ENCODE assay signal across 8 cellular contexts in the genomic region with DNA sequence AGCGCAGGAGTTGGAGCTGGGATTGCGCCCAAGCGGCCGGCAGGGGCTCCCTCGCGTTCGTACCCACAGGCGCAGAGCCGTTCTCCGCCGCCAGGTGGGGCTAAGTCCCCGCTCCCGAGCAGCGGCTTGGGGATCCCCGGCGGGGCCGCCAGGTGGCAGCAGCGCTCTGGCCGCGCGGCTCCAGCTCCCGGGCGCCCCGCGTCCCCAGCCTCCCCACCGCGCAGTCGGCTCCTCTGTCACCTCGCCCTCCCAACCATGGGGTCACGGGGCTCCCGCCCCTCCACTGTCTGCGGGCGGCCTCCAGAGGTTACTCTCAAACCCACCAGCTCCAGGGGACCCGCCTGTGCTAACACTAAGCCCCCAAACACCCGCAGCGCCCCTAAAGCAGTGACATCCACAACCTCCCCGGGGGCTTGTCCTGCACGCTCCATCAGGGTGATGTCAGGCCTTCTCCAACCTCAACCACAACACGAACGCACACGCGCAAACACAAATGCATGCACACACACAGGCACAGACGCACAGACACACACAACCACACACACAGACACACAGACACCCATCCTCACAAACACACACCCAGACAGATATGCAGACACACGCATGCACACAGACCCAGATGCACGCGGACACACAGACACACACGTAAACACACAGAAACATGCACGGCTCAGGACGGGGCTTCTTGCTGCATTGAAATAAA. TPM values are rescaled to one million over a fixed set of nuclear protein-coding genes. Genes with fewer than 3 reads are reported as not detected.
DNase-seq lines count a peak whose midpoint lies in the region; TF ChIP-seq lines count a peak whose summit lies in the region.

No MANE protein-coding gene starts in this region.

- no peak overlapping the region for H3K4me3 ChIP-seq in CD8-positive, alpha-beta memory T cell (ENCODE audit: low read length)
- H3K4me3 ChIP-seq in HUES64 (ENCODE audit: low read length) (peak overlapping the region; percentile 25; the same call in 1 of the 2 replicates), fibroblast of mammary gland (ENCODE audit: control insufficient read depth, low read depth, low read length) (no peak overlapping the region), neural cell (ENCODE audit: low read length) (peak overlapping the region; percentile 55), subcutaneous abdominal adipose tissue (ENCODE audit: low read depth in 1 of 5, low read length in 5 of 5) (peak overlapping the region in 4 of 5 donors; percentile 10 to 29 (median 21))

- H3K9ac ChIP-seq in HUES64 (ENCODE audit: low read depth, low read length) (no peak overlapping the region), neural cell (ENCODE audit: low read length) (peak overlapping the region; percentile 38), subcutaneous abdominal adipose tissue (ENCODE audit: low read length in 5 of 5) (no peak overlapping the region)

- CTCF ChIA-PET in CD8-positive, alpha-beta memory T cell (lab: Charles Lee), result interaction anchor here (0.7 to 2.1 kb wide), 25 partner anchors 9 to 648 kb away, joined by 3 to 17 read pairs (median 3); no protein-coding TSS in a partner anchor

- no peaks in the 10 kb centered on the region for H3K9me3 ChIP-seq in CD8-positive, alpha-beta memory T cell (ENCODE audit: low read length)
- H3K9me3 ChIP-seq in HUES64 (ENCODE audit: insufficient read depth, low read depth, low read length), result no peaks in the 10 kb centered on the region
- H3K9me3 ChIP-seq in neural cell (ENCODE audit: low read length), result no peaks in the 10 kb centered on the region
- H3K9me3 ChIP-seq in subcutaneous abdominal adipose tissue (ENCODE audit: control insufficient read depth in 5 of 5, low read length in 5 of 5), result no peaks in the 10 kb centered on the region

- peaks cover 5% of the 10 kb centered on the region for H3K4me1 ChIP-seq in CD8-positive, alpha-beta memory T cell (ENCODE audit: insufficient read depth, low read length)
- H3K4me1 ChIP-seq in HUES64 (ENCODE audit: insufficient read depth, low read length), result peaks cover 3% of the 10 kb centered on the region; the same call in 1 of the 2 replicates
- peaks cover 0 to 25% (median 20%) of the 10 kb centered on the region in 5 donors for H3K4me1 ChIP-seq in subcutaneous abdominal adipose tissue (ENCODE audit: control insufficient read depth in 5 of 5, insufficient read depth in 5 of 5, low read length in 5 of 5)

- H3K4me2 ChIP-seq in neural cell (ENCODE audit: low read length), result no peak overlapping the region

- peaks cover 0 to 3% (median 0%) of the 10 kb centered on the region in 5 donors for H3K9me3 Mint-ChIP-seq in CD8-positive, alpha-beta memory T cell

- TF ChIP-seq CTCF in GM20000 (IDR thresholded peaks at IDR 0.05; ENCODE audit: extremely low read depth, missing control alignments) (peak; percentile 100), fibroblast of mammary gland (conservative IDR thresholded peaks at IDR 0.05; ENCODE audit: control insufficient read depth, insufficient read depth, low read depth, low read length) (peak; percentile 90), neural cell (IDR thresholded peaks at IDR 0.05; ENCODE audit: poor library complexity, severe bottlenecking) (peak; percentile 100)

- H2AFZ ChIP-seq in neural cell (ENCODE audit: low read depth, low read length), result no peak overlapping the region

- peak overlapping the region in 4 of 7 donors; percentile 11 to 66 (median 56) for H3K4me3 Mint-ChIP-seq in CD8-positive, alpha-beta memory T cell

- peak; percentile 100 for TF ChIP-seq RAD21 in neural cell (conservative IDR thresholded peaks at IDR 0.05)

- H3K27ac ChIP-seq in CD8-positive, alpha-beta memory T cell (ENCODE audit: low read depth, low read length), result no peak overlapping the region
- no peak overlapping the region for H3K27ac ChIP-seq in HUES64 (ENCODE audit: low read depth, low read length)
- no peak overlapping the region for H3K27ac ChIP-seq in neural cell (ENCODE audit: low read length)
- H3K27ac ChIP-seq in subcutaneous abdominal adipose tissue (ENCODE audit: low read depth, low read length), result no peak overlapping the region

- no peaks in the 10 kb centered on the region for H3K36me3 Mint-ChIP-seq in CD8-positive, alpha-beta memory T cell

- peak overlapping the region in 1 of 8 donors; percentile 1 for H3K27ac Mint-ChIP-seq in CD8-positive, alpha-beta memory T cell

- peaks cover 5 to 12% (median 11%) of the 10 kb centered on the region in 3 donors for H3K4me1 Mint-ChIP-seq in CD8-positive, alpha-beta memory T cell

- POLR2A ChIA-PET in CD8-positive, alpha-beta memory T cell (lab: Charles Lee), result no interaction called here

- peak; percentile 70 to 82 (median 77) for DNase-seq in CD8-positive, alpha-beta memory T cell
- peak; percentile 98 for DNase-seq in GM20000 (ENCODE audit: low spot score)
- peak; percentile 91 to 93 for DNase-seq in activated T-cell treated with anti-CD3 and anti-CD28 coated beads, Interleukin-2, amount 50 U/mL, for 48 hours
- DNase-seq in fibroblast of mammary gland (ENCODE audit: low read depth), result peak; percentile 66

- peaks cover 21 to 39% of the 10 kb centered on the region in 2 donors for H3K27me3 Mint-ChIP-seq in CD8-positive, alpha-beta memory T cell

- H3F3A ChIP-seq in neural cell (ENCODE audit: insufficient read depth, low read length, poor library complexity, severe bottlenecking), result no peaks in the 10 kb centered on the region

- no peaks in the 10 kb centered on the region for H3K79me2 ChIP-seq in neural cell (replicated peaks; ENCODE audit: insufficient read depth, low read length)

- WGBS in HUES64, result 30% methylated on average over 49 of the region's 49 CpGs

- H4K20me1 ChIP-seq in neural cell (ENCODE audit: insufficient read depth), result no peaks in the 10 kb centered on the region

- no peaks in the 10 kb centered on the region for H3K9me2 ChIP-seq in neural cell (ENCODE audit: insufficient read depth, low read length)

- peak; percentile 42 for TF ChIP-seq EP300 in neural cell (conservative IDR thresholded peaks at IDR 0.05; ENCODE audit: poor library complexity, severe bottlenecking)

- H3K27me3 ChIP-seq in CD8-positive, alpha-beta memory T cell (ENCODE audit: insufficient read depth, low read length, poor library complexity, severe bottlenecking), result peaks cover 5% of the 10 kb centered on the region
- peaks cover 6% of the 10 kb centered on the region; the same call in 1 of the 2 replicates for H3K27me3 ChIP-seq in HUES64 (ENCODE audit: insufficient read depth, low read length)
- no peaks in the 10 kb centered on the region for H3K27me3 ChIP-seq in neural cell (ENCODE audit: insufficient read depth, low read depth, low read length)
- H3K27me3 ChIP-seq in subcutaneous abdominal adipose tissue (ENCODE audit: control insufficient read depth in 5 of 5, insufficient read depth in 4 of 5, low read length in 5 of 5), result peaks cover 27 to 47% (median 30%) of the 10 kb centered on the region in 5 donors

- H3K36me3 ChIP-seq in CD8-positive, alpha-beta memory T cell (ENCODE audit: insufficient read depth, low read length), result no peaks in the 10 kb centered on the region
- H3K36me3 ChIP-seq in HUES64 (ENCODE audit: insufficient read depth, low read length), result no peaks in the 10 kb centered on the region
- H3K36me3 ChIP-seq in neural cell (ENCODE audit: insufficient read depth, low read length), result no peaks in the 10 kb centered on the region
- H3K36me3 ChIP-seq in subcutaneous abdominal adipose tissue (ENCODE audit: control insufficient read depth in 5 of 5, insufficient read depth in 5 of 5, low read length in 5 of 5), result no peaks in the 10 kb centered on the region

TF ChIP-seq in PFSK-1, 5 proteins besides CTCF, POLR2A, EP300 and RAD21:
- TF ChIP-seq POLR2AphosphoS5 (IDR thresholded peaks at IDR 0.05; ENCODE audit: low read depth, low read length) (no peak), FOXP2 (optimal IDR thresholded peaks at IDR 0.05; ENCODE audit: borderline replicate concordance, extremely low read depth, extremely low read length, insufficient read depth) (peak; percentile 44)
TF ChIP-seq in PFSK-1: peak in this region for 1.

TF ChIP-seq in neural cell, 6 proteins besides CTCF, POLR2A, EP300 and RAD21:
- TF ChIP-seq, protein P1, sequence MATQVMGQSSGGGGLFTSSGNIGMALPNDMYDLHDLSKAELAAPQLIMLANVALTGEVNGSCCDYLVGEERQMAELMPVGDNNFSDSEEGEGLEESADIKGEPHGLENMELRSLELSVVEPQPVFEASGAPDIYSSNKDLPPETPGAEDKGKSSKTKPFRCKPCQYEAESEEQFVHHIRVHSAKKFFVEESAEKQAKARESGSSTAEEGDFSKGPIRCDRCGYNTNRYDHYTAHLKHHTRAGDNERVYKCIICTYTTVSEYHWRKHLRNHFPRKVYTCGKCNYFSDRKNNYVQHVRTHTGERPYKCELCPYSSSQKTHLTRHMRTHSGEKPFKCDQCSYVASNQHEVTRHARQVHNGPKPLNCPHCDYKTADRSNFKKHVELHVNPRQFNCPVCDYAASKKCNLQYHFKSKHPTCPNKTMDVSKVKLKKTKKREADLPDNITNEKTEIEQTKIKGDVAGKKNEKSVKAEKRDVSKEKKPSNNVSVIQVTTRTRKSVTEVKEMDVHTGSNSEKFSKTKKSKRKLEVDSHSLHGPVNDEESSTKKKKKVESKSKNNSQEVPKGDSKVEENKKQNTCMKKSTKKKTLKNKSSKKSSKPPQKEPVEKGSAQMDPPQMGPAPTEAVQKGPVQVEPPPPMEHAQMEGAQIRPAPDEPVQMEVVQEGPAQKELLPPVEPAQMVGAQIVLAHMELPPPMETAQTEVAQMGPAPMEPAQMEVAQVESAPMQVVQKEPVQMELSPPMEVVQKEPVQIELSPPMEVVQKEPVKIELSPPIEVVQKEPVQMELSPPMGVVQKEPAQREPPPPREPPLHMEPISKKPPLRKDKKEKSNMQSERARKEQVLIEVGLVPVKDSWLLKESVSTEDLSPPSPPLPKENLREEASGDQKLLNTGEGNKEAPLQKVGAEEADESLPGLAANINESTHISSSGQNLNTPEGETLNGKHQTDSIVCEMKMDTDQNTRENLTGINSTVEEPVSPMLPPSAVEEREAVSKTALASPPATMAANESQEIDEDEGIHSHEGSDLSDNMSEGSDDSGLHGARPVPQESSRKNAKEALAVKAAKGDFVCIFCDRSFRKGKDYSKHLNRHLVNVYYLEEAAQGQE (IDR thresholded peaks at IDR 0.05; ENCODE audit: borderline replicate concordance), result no peak
- peak; percentile 19 for TF ChIP-seq POLR2AphosphoS5 (IDR thresholded peaks at IDR 0.05)
- peak; percentile 62 for TF ChIP-seq MXI1 (conservative IDR thresholded peaks at IDR 0.05; ENCODE audit: poor library complexity, severe bottlenecking)
- TF ChIP-seq SMC3 (conservative IDR thresholded peaks at IDR 0.05; ENCODE audit: poor library complexity), result peak; percentile 100
TF ChIP-seq in neural cell: peak in this region for 3.

RNA-seq across cellular contexts. Expression of gene KCTD15, which starts 18.4 kb away (rescaled TPM):
- 1 to 10 TPM; 3.6 to 4.1 TPM for total RNA-seq in CD8-positive, alpha-beta memory T cell
- polyA plus RNA-seq in CD8-positive, alpha-beta memory T cell, result 0.28 TPM
- 32.5 TPM for polyA plus RNA-seq in HUES64 (2013, experiment 1 of 2)
- 30.8 TPM for polyA plus RNA-seq in HUES64 (2013, experiment 2 of 2)
- polyA plus RNA-seq in PFSK-1 (2012; ENCODE audit: insufficient read length, low read depth), result 83.2 TPM
- polyA plus RNA-seq in neural cell, result 67.9 and 93.6 TPM in 2 replicates
- polyA minus RNA-seq in neural cell, result 64.8 and 80.3 TPM in 2 replicates

Comparison
In these comparisons a context has a peak if more than half of its experiments do, and no peak if none do; other contexts are left out.
1. H3K4me3 ChIP-seq: peak in HUES64 (single experiment), neural cell (single experiment) and subcutaneous abdominal adipose tissue (4 of 5); none in CD8-positive, alpha-beta memory T cell (single experiment) and fibroblast of mammary gland (single experiment).
2. RNA of gene KCTD15, which starts 18.4 kb away (polyA plus RNA-seq): 67.9 to 93.6 TPM in neural cell; 0.28 TPM in CD8-positive, alpha-beta memory T cell (single experiment); every median in the first group is over 10 times any median in the second.
3. Peak in every context shown above with its lines, with median percentiles within 50 percentile points of each other: DNase-seq and CTCF ChIP-seq.